In genomic region chr7:77439572-77439971, GRCh38 we compare ENCODE assay signal across 1 cellular context.
A peak's percentile ranks its signal among the peaks of the same experiment; 100 is the strongest.
TF ChIP-seq lines count a peak whose summit lies in the region.

No MANE protein-coding gene starts in this region.

TF ChIP-seq in HepG2, 621 proteins besides CTCF, POLR2A, EP300 and RAD21 (continued from another document and continues in another):
- TF ChIP-seq STAT5B (CRISPR knock-in tag; IDR thresholded peaks at IDR 0.05) (no peak), ZNF609 (CRISPR knock-in tag; IDR thresholded peaks at IDR 0.05; ENCODE audit: borderline replicate concordance) (no peak), HDAC1 (CRISPR knock-in tag; IDR thresholded peaks at IDR 0.05) (no peak), ARID5B (CRISPR knock-in tag; IDR thresholded peaks at IDR 0.05) (0 out of 2 replicates have a peak, but pooled peaks have one; percentile 18), ZNF33A (CRISPR knock-in tag; IDR thresholded peaks at IDR 0.05; ENCODE audit: borderline replicate concordance) (no peak), MAF1 (CRISPR knock-in tag; IDR thresholded peaks at IDR 0.05; ENCODE audit: borderline replicate concordance) (no peak), ZNF101 (CRISPR knock-in tag; IDR thresholded peaks at IDR 0.05; ENCODE audit: borderline replicate concordance, low read depth) (no peak), CHCHD3 (CRISPR knock-in tag; IDR thresholded peaks at IDR 0.05) (no peak), MXD1 (CRISPR knock-in tag; IDR thresholded peaks at IDR 0.05) (no peak), NFIB (CRISPR knock-in tag; IDR thresholded peaks at IDR 0.05; ENCODE audit: borderline replicate concordance) (no peak), NFYC (CRISPR knock-in tag; IDR thresholded peaks at IDR 0.05) (no peak; the same call in 1 of the 2 replicates), ZNF616 (CRISPR knock-in tag; IDR thresholded peaks at IDR 0.05; ENCODE audit: low read depth) (no peak), ZNF280B (CRISPR knock-in tag; IDR thresholded peaks at IDR 0.05; ENCODE audit: borderline replicate concordance) (no peak), ERF (CRISPR knock-in tag; IDR thresholded peaks at IDR 0.05) (0 out of 2 replicates have a peak, but pooled peaks have one; percentile 52), FOSL2 (CRISPR knock-in tag; IDR thresholded peaks at IDR 0.05) (peak; percentile 37; the same call in 1 of the 2 replicates), ZNF367 (CRISPR knock-in tag; IDR thresholded peaks at IDR 0.05; ENCODE audit: borderline replicate concordance) (no peak), NFATC3 (CRISPR knock-in tag; IDR thresholded peaks at IDR 0.05) (no peak), MEIS1 (CRISPR knock-in tag; IDR thresholded peaks at IDR 0.05; ENCODE audit: borderline replicate concordance) (no peak), CREBL2 (CRISPR knock-in tag; IDR thresholded peaks at IDR 0.05; ENCODE audit: borderline replicate concordance) (no peak), ZNF605 (CRISPR knock-in tag; IDR thresholded peaks at IDR 0.05) (no peak), SMC3 (IDR thresholded peaks at IDR 0.05; ENCODE audit: low read length) (peak; percentile 89), THRA (CRISPR knock-in tag; IDR thresholded peaks at IDR 0.05; ENCODE audit: borderline replicate concordance) (no peak), REPIN1 (CRISPR knock-in tag; IDR thresholded peaks at IDR 0.05; ENCODE audit: borderline replicate concordance, low read depth) (peak; percentile 47; the same call in 1 of the 2 replicates), MED13 (CRISPR knock-in tag; IDR thresholded peaks at IDR 0.05) (no peak), TCF7 (IDR thresholded peaks at IDR 0.05; ENCODE audit: low read depth) (no peak), ZBTB2 (CRISPR knock-in tag; IDR thresholded peaks at IDR 0.05; ENCODE audit: low read depth) (no peak), ZNF639 (CRISPR knock-in tag; conservative IDR thresholded peaks at IDR 0.05) (no peak), ZIK1 (CRISPR knock-in tag; IDR thresholded peaks at IDR 0.05; ENCODE audit: borderline replicate concordance, low read depth) (no peak), SRSF4 (IDR thresholded peaks at IDR 0.05; ENCODE audit: low read depth, low read length, poor library complexity, severe bottlenecking) (no peak), GMEB1 (CRISPR knock-in tag; IDR thresholded peaks at IDR 0.05; ENCODE audit: borderline replicate concordance) (no peak), SOX13 (IDR thresholded peaks at IDR 0.05) (no peak), SOX13 (CRISPR knock-in tag; conservative IDR thresholded peaks at IDR 0.05 in 1 of 2, IDR thresholded peaks at IDR 0.05 in 1 of 2) (peak in 1 of 2 experiments; percentile 40; a peak in 1 of 4 replicates), DDIT3 (CRISPR knock-in tag; IDR thresholded peaks at IDR 0.05) (no peak), SAP130 (CRISPR knock-in tag; IDR thresholded peaks at IDR 0.05; ENCODE audit: low read depth) (0 out of 2 replicates have a peak, but pooled peaks have one; percentile 19), GATAD1 (CRISPR knock-in tag; IDR thresholded peaks at IDR 0.05) (no peak), IRF9 (CRISPR knock-in tag; IDR thresholded peaks at IDR 0.05; ENCODE audit: borderline replicate concordance) (no peak), CEBPG (CRISPR knock-in tag; IDR thresholded peaks at IDR 0.05) (peak; percentile 46; the same call in 1 of the 2 replicates), HCFC1 (IDR thresholded peaks at IDR 0.05; ENCODE audit: low read depth, low read length) (no peak)
